Comparison of ENCODE assay signal across 8 cellular contexts in genomic region chr5:112737472-112738179, GRCh38. TPM values are rescaled to one million over a fixed set of nuclear protein-coding genes. Genes with fewer than 3 reads are reported as not detected.
DNase-seq lines count a peak whose midpoint lies in the region; ATAC-seq, FAIRE-seq and TF ChIP-seq lines count a peak whose summit lies in the region.

TSS of gene APC (plus strand) at chr5:112737885. CDS start at chr5:112754891, 17,006 bp downstream.

- TF ChIP-seq RAD21 in A549 (conservative IDR thresholded peaks at IDR 0.05 in 1 of 2, IDR thresholded peaks at IDR 0.05 in 1 of 2), result no peak

- peak within 1 kb of the TSS; percentile 74 for H2AFZ ChIP-seq in smooth muscle cell (ENCODE audit: low read depth)

- no peak for FAIRE-seq in A549 (lab: Jason Lieb, UNC)

- no peaks in the 10 kb centered on the region for H3K9me3 Mint-ChIP-seq in activated B cell treated with CpG ODN at 0.5 μM for 24 hours
- no peaks in the 10 kb centered on the region for H3K9me3 Mint-ChIP-seq in immature natural killer cell

- WGBS in A549 (ENCODE audit: missing lambda C conversion rate), result 74% methylated on average over 31 of the region's 36 CpGs
- WGBS in smooth muscle cell (ENCODE audit: low lambda C conversion rate), result 2% methylated on average over 33 of the region's 36 CpGs

- CTCF ChIA-PET in A549 (lab: Yijun Ruan, JAX), result interaction anchor here (1.0 to 3.5 kb wide), 3 partner anchors 20 to 187 kb away, joined by 3 to 12 read pairs (median 3); no protein-coding TSS in a partner anchor
- CTCF ChIA-PET in activated B cell treated with CpG ODN at 0.5 μM for 24 hours (lab: Charles Lee), result interaction anchor here (0.6 kb wide), 1 partner anchor 187 kb away, joined by 3 read pairs; no protein-coding TSS in a partner anchor

- no peaks in the 10 kb centered on the region for H3K9me3 ChIP-seq in A549
- no peaks in the 10 kb centered on the region for H3K9me3 ChIP-seq in smooth muscle cell (replicated peaks; ENCODE audit: low read depth)

- H3K4me1 Mint-ChIP-seq in activated B cell treated with CpG ODN at 0.5 μM for 24 hours (peaks cover 25% of the 10 kb centered on the region), immature natural killer cell (peaks cover 19 to 24% of the 10 kb centered on the region in 2 donors)

- peaks cover 50% of the 10 kb centered on the region for H3K79me2 ChIP-seq in smooth muscle cell (ENCODE audit: low read depth)

- H3K4me3 ChIP-seq in A549, result peak within 1 kb of the TSS; percentile 43
- peak within 1 kb of the TSS; percentile 65 to 91 for H3K4me3 ChIP-seq in cardiac fibroblast (replicated peaks in 1 of 2; ENCODE audit: low read depth in 2 of 2, low read length in 2 of 2)
- H3K4me3 ChIP-seq in smooth muscle cell, result peak within 1 kb of the TSS; percentile 82

- H4K20me1 ChIP-seq in smooth muscle cell (ENCODE audit: low read depth), result peaks cover 22% of the 10 kb centered on the region

- no peak for TF ChIP-seq EP300 in A549 (IDR thresholded peaks at IDR 0.05)

- H3K4me3 Mint-ChIP-seq in activated B cell treated with CpG ODN at 0.5 μM for 24 hours, result peak within 1 kb of the TSS; percentile 96
- H3K4me3 Mint-ChIP-seq in immature natural killer cell, result peak within 1 kb of the TSS; percentile 87 to 99 (median 96)

- DNase-seq in A549 (ENCODE audit: low read depth in 1 of 2, low spot score in 1 of 2) (peak; percentile 51 to 69), NCI-H2227 treated with DMSO at 0.1 percent for 48 hours (lab: John Stamatoyannopoulos, UW) (peak; percentile 63), activated B cell treated with CpG ODN at 0.5 μM for 24 hours (peak; percentile 72), cardiac fibroblast (ENCODE audit: low read depth in 2 of 2) (peak; percentile 92), immature natural killer cell (peak; percentile 79 to 82 (median 82)), smooth muscle cell (lab: John Stamatoyannopoulos, UW; ENCODE audit: unreplicated experiment) (peak; percentile 57)

- no peak for TF ChIP-seq CTCF in A549 (IDR thresholded peaks at IDR 0.05)
- TF ChIP-seq CTCF in activated B cell treated with CpG ODN at 0.5 μM for 24 hours (IDR thresholded peaks at IDR 0.05), result no peak
- no peak for TF ChIP-seq CTCF in cardiac fibroblast (IDR thresholded peaks at IDR 0.05; ENCODE audit: low read depth, low read length)
- no peak for TF ChIP-seq CTCF in smooth muscle cell (IDR thresholded peaks at IDR 0.05; ENCODE audit: borderline replicate concordance, insufficient read depth, poor library complexity, severe bottlenecking)

- H3F3A ChIP-seq in smooth muscle cell (ENCODE audit: low read depth), result no peaks in the 10 kb centered on the region

- no peak for TF ChIP-seq POLR2A in A549 (IDR thresholded peaks at IDR 0.05; ENCODE audit: low read length)

- no peaks in the 10 kb centered on the region for H3K27me3 ChIP-seq in smooth muscle cell (ENCODE audit: low read depth)

- H3K9ac ChIP-seq in smooth muscle cell (ENCODE audit: low read depth), result peak within 1 kb of the TSS; percentile 45

- intact Hi-C loops in activated B cell treated with CpG ODN at 0.5 μM for 24 hours (cut with micrococcal nuclease), result loop anchor here (1.0 to 2.0 kb wide), 2 partner anchors 21 to 30 kb away; no protein-coding TSS in a partner anchor

- H3K27me3 Mint-ChIP-seq in activated B cell treated with CpG ODN at 0.5 μM for 24 hours (no peaks in the 10 kb centered on the region), immature natural killer cell (ENCODE audit: low read depth in 3 of 3) (peaks cover 0 to 4% (median 3%) of the 10 kb centered on the region in 3 donors)

- H3K4me2 ChIP-seq in A549, result peak within 1 kb of the TSS; percentile 73
- peak within 1 kb of the TSS; percentile 92 for H3K4me2 ChIP-seq in smooth muscle cell

- peaks cover 9% of the 10 kb centered on the region for H3K36me3 Mint-ChIP-seq in activated B cell treated with CpG ODN at 0.5 μM for 24 hours (ENCODE audit: low read depth)
- no peaks in the 10 kb centered on the region for H3K36me3 Mint-ChIP-seq in immature natural killer cell

- peak within 1 kb of the TSS; percentile 53 to 76 for H3K27ac ChIP-seq in A549
- no peak within 1 kb of the TSS for H3K27ac ChIP-seq in smooth muscle cell (ENCODE audit: low read depth)

- H3K27ac Mint-ChIP-seq in activated B cell treated with CpG ODN at 0.5 μM for 24 hours (peak within 1 kb of the TSS; percentile 65), immature natural killer cell (peak within 1 kb of the TSS; percentile 71 to 94 (median 88))

- ATAC-seq in A549 (peak; percentile 99), GM18858 (IDR thresholded peaks at IDR 0.05; ENCODE audit: unreplicated experiment) (peak; percentile 94), HG03064 (IDR thresholded peaks at IDR 0.05; ENCODE audit: low read depth, unreplicated experiment) (peak; percentile 99), activated B cell treated with CpG ODN at 0.5 μM for 24 hours (ENCODE audit: low read depth) (peak; percentile 97)

- POLR2A ChIA-PET in A549 (lab: Yijun Ruan, JAX) (interaction anchor here (1.1 kb wide), 1 partner anchor 30 kb away, joined by 3 read pairs; no protein-coding TSS in a partner anchor), activated B cell treated with CpG ODN at 0.5 μM for 24 hours (lab: Charles Lee) (interaction anchor here (0.6 to 1.2 kb wide), 3 partner anchors 30 to 1225 kb away, joined by 3 to 5 read pairs (median 4); partner anchors contain the start of gene STARD4)

- H3K36me3 ChIP-seq in smooth muscle cell (ENCODE audit: low read depth), result no peaks in the 10 kb centered on the region

- peaks cover 18% of the 10 kb centered on the region for H3K4me1 ChIP-seq in A549
- peaks cover 12% of the 10 kb centered on the region for H3K4me1 ChIP-seq in smooth muscle cell (ENCODE audit: low read depth)

TF ChIP-seq in A549, 52 proteins besides CTCF, POLR2A, EP300 and RAD21:
- 0 out of 2 replicates have a peak, but pooled peaks have one; percentile 24 for TF ChIP-seq E2F6 (IDR thresholded peaks at IDR 0.05; ENCODE audit: borderline replicate concordance, low read depth)
- TF ChIP-seq USF2 (IDR thresholded peaks at IDR 0.05), result peak; percentile 87
- peak; percentile 63 for TF ChIP-seq MAX (IDR thresholded peaks at IDR 0.05)
- no peak for TF ChIP-seq KDM5A (IDR thresholded peaks at IDR 0.05)
- no peak for TF ChIP-seq CBX8 (IDR thresholded peaks at IDR 0.05)

RNA-seq across cellular contexts. Expression of gene APC, which starts in this region (rescaled TPM):
- polyA plus RNA-seq in A549 (2011; rRNA removed) (17.0 and 21.2 TPM in 2 replicates), A549 (2017; fragmentation: RNase III; extraction: RNeasy Plus Mini Kit Qiagen cat#74134 plus additional on column Dnase treatment) (9.0 to 10.6 TPM (median 9.9 TPM) in 3 replicates), immature natural killer cell (10 to 100 TPM in 2 of 3 donors, 1 to 10 TPM in 1; 6.1 to 36.5 (median 14.3) TPM), smooth muscle cell (9.1 and 16.4 TPM in 2 replicates)
- 3.7 and 3.9 TPM in 2 replicates for polyA plus RNA-seq in A549 (2012; cell fraction: cytosol; rRNA removed)
- polyA plus RNA-seq in A549 (2012; cell fraction: nucleus; rRNA removed), result 4.9 and 5.5 TPM in 2 replicates
- 27.7 and 29.9 TPM in 2 replicates for polyA minus RNA-seq in A549 (2011; rRNA and poly(A)+ RNA removed)
- total RNA-seq in activated B cell treated with CpG ODN at 0.5 μM for 24 hours (35.8 and 41.7 TPM in 2 replicates), smooth muscle cell (36.7 and 51.1 TPM in 2 replicates)
